ENCODE assay signal across 28 cellular contexts in genomic region chr20:54506643-54507042, GRCh38.
"Had no signal": no experiment of that assay in that cellular context is flagged by ENCODE, and none has a peak within 500 bp of the region (broad histone marks: within the 10 kb centered on the region; RNA-seq: fewer than 3 reads in every experiment).

No MANE protein-coding gene starts in this region.

- FAIRE-seq: bronchial epithelial cell, TTC549 had no signal

- DNase-seq: activated B cell treated with CpG ODN at 0.5 μM for 24 hours; activated CD4-positive, alpha-beta memory T cell treated with anti-CD3 and anti-CD28 coated beads for 36 hours; activated CD4-positive, alpha-beta T cell treated with anti-CD3 and anti-CD28 coated beads for 4 hours; activated CD4-positive, alpha-beta T cell treated with anti-CD3 and anti-CD28 coated beads, Interleukin-2, amount 10 ng/mL, durations not matched to agents 24 days and 14 days; activated CD4-positive, alpha-beta T cell treated with anti-CD3 and anti-CD28 coated beads, Interleukin-2, amount 50 U/mL, for 1 hour; activated CD4-positive, alpha-beta T cell treated with anti-CD3 and anti-CD28 coated beads, Interleukin-2, amount 50 U/mL, for 4 hours; activated CD4-positive, CD25-positive, alpha-beta regulatory T cell treated with anti-CD3 and anti-CD28 coated beads, Interleukin-2, amount 50 U/mL, for 72 hours; activated CD8-positive, alpha-beta memory T cell treated with anti-CD3 and anti-CD28 coated beads, Interleukin-2, amount 50 U/mL, for 4 hours; activated CD8-positive, alpha-beta T cell treated with anti-CD3 and anti-CD28 coated beads for 36 hours; activated effector memory CD4-positive, alpha-beta T cell treated with anti-CD3 and anti-CD28 coated beads, Interleukin-2, amount 50 U/mL, for 16 hours; activated gamma-delta T cell treated with Interleukin-2 at 50 U/mL for 16 hours; activated naive CD4-positive, alpha-beta T cell; activated naive CD4-positive, alpha-beta T cell treated with anti-CD3 and anti-CD28 coated beads for 36 hours; activated naive CD4-positive, alpha-beta T cell treated with anti-CD3 and anti-CD28 coated beads, Interleukin-2, amount 50 U/mL, for 16 hours; activated naive CD8-positive, alpha-beta T cell treated with anti-CD3 and anti-CD28 coated beads for 36 hours; activated T-cell treated with anti-CD3 and anti-CD28 coated beads for 4 hours; activated T-cell treated with anti-CD3 and anti-CD28 coated beads, Interleukin-2, amount 50 U/mL, for 1 hour; activated T-cell treated with anti-CD3 and anti-CD28 coated beads, Interleukin-2, amount 50 U/mL, for 4 hours; activated T-cell treated with anti-CD3 and anti-CD28 coated beads, Interleukin-2, amount 50 U/mL, for 72 hours; amygdala; anterior cingulate cortex; caudate nucleus; cerebellar nuclear complex; colonic mucosa; T-helper 2 cell; T-helper 9 cell had no signal
